In the genomic region with DNA sequence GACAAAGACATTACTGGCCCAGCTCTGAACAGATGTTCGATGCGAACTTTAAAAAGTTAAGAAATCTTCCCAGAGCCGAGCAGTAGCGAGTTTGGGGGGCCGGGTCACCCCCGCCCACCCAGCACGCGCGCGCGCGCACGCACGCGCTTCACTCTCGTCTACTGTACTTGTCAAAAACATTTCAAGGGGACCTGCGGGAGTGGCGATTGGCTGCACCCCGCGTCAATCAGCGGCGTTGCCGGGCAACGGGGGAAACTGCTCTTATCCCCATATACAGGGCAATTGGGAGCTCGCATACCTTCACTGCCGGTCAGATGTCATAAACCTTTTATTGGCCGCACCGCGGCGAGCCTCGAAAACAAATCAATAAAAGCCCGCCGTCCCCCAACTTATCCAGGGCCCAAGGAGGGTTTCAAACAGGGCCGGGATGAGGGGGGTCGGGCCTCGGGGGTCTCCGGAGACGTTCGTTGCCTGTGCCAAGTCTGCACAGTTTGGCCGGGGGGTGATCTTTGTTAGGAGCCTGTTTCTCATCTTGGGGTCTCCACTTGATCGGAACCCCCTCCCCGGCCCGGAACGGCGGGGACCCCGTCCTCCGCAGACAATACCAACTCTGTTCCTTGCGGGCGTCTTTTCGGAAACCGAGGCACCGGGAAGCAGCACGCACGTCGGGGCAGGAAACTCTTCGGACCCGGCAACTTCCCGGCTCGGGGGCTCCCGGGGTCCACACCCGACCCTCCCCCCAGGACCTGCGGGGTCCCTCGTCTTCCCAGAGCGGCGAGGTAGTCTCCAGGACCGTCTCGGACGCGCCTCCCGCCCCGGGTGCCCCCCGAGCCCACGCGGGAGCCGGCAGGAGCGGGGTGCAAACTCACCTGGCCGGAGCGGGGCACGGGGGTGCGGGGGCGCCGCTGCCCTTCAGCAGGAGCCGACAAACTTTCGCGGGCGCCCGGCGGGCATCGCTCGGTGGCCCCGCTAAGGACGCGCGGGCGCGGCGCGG, we compare ENCODE assay signal across 8 cellular contexts. TPM values are rescaled to one million over a fixed set of nuclear protein-coding genes. Genes with fewer than 3 reads are reported as not detected.
DNase-seq lines count a peak whose midpoint lies in the region; ATAC-seq, FAIRE-seq and TF ChIP-seq lines count a peak whose summit lies in the region.

No MANE protein-coding gene starts in this region.

- H3K27me3 Mint-ChIP-seq in naive B cell, result no peaks in the 10 kb centered on the region

- no peak overlapping the region for H2AFZ ChIP-seq in fibroblast of lung (ENCODE audit: low read length)

- no peaks in the 10 kb centered on the region for H3K79me2 ChIP-seq in fibroblast of lung (ENCODE audit: control insufficient read depth, insufficient read depth, low read length)

- H3K27me3 ChIP-seq in fibroblast of lung (ENCODE audit: control insufficient read depth, insufficient read depth, low read length), result no peaks in the 10 kb centered on the region

- H3K36me3 ChIP-seq in fibroblast of lung (ENCODE audit: control insufficient read depth, insufficient read depth, low read length), result no peaks in the 10 kb centered on the region

- peaks cover 8% of the 10 kb centered on the region for H3K4me1 ChIP-seq in fibroblast of lung (ENCODE audit: control insufficient read depth, extremely low read depth, insufficient read depth, low read length)

- no peaks in the 10 kb centered on the region for H3K9me3 ChIP-seq in fibroblast of lung (ENCODE audit: control insufficient read depth, insufficient read depth, low read depth, low read length)

- DNase-seq in DMS53 (lab: John Stamatoyannopoulos, UW) (peak; percentile 94), KG1 (lab: John Stamatoyannopoulos, UW) (peak; percentile 94), RCC 7860 (ENCODE audit: low spot score) (peak; percentile 82), fibroblast of lung (ENCODE audit: low read depth in 2 of 2) (peak; percentile 98 to 99), naive B cell (peak; percentile 99)
- peak; percentile 97 to 99 for DNase-seq in activated T-helper 1 cell treated with anti-CD3 and anti-CD28 coated beads, Interleukin-2, amount 50 U/mL, for 16 hours (ENCODE audit: low read depth in 1 of 2, low spot score in 1 of 2)
- DNase-seq in stimulated activated effector memory CD8-positive, alpha-beta T cell treated with anti-CD3 and anti-CD28 coated beads, Interleukin-12 subunit alpha, Interleukin-12 subunit beta, amount 100 ng/mL, for 72 hours (ENCODE audit: low spot score in 2 of 2), result peak; percentile 99 to 100

- peak; percentile 74 for ATAC-seq in GM21737 (IDR thresholded peaks at IDR 0.05; ENCODE audit: unreplicated experiment)
- peak; percentile 74 to 77 for ATAC-seq in naive B cell (ENCODE audit: low read depth in 2 of 2)
- peak; percentile 88 for ATAC-seq in stimulated activated effector memory CD8-positive, alpha-beta T cell treated with anti-CD3 and anti-CD28 coated beads, Interleukin-12 subunit alpha, Interleukin-12 subunit beta, amount 100 ng/mL, for 72 hours

- peak overlapping the region; percentile 86 for H3K27ac ChIP-seq in fibroblast of lung (ENCODE audit: insufficient read depth, low read length)

- H3K27ac Mint-ChIP-seq in naive B cell, result peak overlapping the region; percentile 88 to 99 (median 97)
- H3K27ac Mint-ChIP-seq in stimulated activated effector memory CD8-positive, alpha-beta T cell treated with anti-CD3 and anti-CD28 coated beads, Interleukin-12 subunit alpha, Interleukin-12 subunit beta, amount 100 ng/mL, for 72 hours, result peak overlapping the region; percentile 97

- peak overlapping the region; percentile 33 for H3K4me2 ChIP-seq in fibroblast of lung (ENCODE audit: extremely low read depth, insufficient read depth, low read length)

- H3K36me3 Mint-ChIP-seq in naive B cell, result peaks cover 0 to 15% of the 10 kb centered on the region in 2 donors
- H3K36me3 Mint-ChIP-seq in stimulated activated effector memory CD8-positive, alpha-beta T cell treated with anti-CD3 and anti-CD28 coated beads, Interleukin-12 subunit alpha, Interleukin-12 subunit beta, amount 100 ng/mL, for 72 hours, result peaks cover 46% of the 10 kb centered on the region

- no peak for TF ChIP-seq CTCF in fibroblast of lung (conservative IDR thresholded peaks at IDR 0.05 in 1 of 2, IDR thresholded peaks at IDR 0.05 in 1 of 2; ENCODE audit: low read depth in 1 of 2, low read length in 2 of 2)

- no peaks in the 10 kb centered on the region for H3K9me3 Mint-ChIP-seq in naive B cell
- no peaks in the 10 kb centered on the region for H3K9me3 Mint-ChIP-seq in stimulated activated effector memory CD8-positive, alpha-beta T cell treated with anti-CD3 and anti-CD28 coated beads, Interleukin-12 subunit alpha, Interleukin-12 subunit beta, amount 100 ng/mL, for 72 hours

- peaks cover 36 to 71% (median 47%) of the 10 kb centered on the region in 3 donors for H3K4me1 Mint-ChIP-seq in naive B cell
- peaks cover 60% of the 10 kb centered on the region for H3K4me1 Mint-ChIP-seq in stimulated activated effector memory CD8-positive, alpha-beta T cell treated with anti-CD3 and anti-CD28 coated beads, Interleukin-12 subunit alpha, Interleukin-12 subunit beta, amount 100 ng/mL, for 72 hours

- H4K20me1 ChIP-seq in fibroblast of lung (ENCODE audit: control insufficient read depth, extremely low read depth, insufficient read depth, low read length), result no peaks in the 10 kb centered on the region

- peak overlapping the region; percentile 96 to 99 (median 98) for H3K4me3 Mint-ChIP-seq in naive B cell
- H3K4me3 Mint-ChIP-seq in stimulated activated effector memory CD8-positive, alpha-beta T cell treated with anti-CD3 and anti-CD28 coated beads, Interleukin-12 subunit alpha, Interleukin-12 subunit beta, amount 100 ng/mL, for 72 hours, result peak overlapping the region; percentile 95

- peak overlapping the region; percentile 95 for H3K9ac ChIP-seq in fibroblast of lung (ENCODE audit: insufficient read depth, low read length)

- no peak for FAIRE-seq in RCC 7860 (lab: Jason Lieb, UNC)

- H3K4me3 ChIP-seq in fibroblast of lung (replicated peaks in 1 of 4; ENCODE audit: control extremely low read depth in 1 of 4, insufficient read depth in 1 of 4, low read depth in 3 of 4, low read length in 4 of 4), result peak overlapping the region; percentile 74 to 91 (median 84)

RNA-seq across cellular contexts. Expression of a gene that starts 0.7 kb away (rescaled TPM):
- 27.5 and 27.9 TPM in 2 replicates for total RNA-seq in fibroblast of lung
- polyA plus RNA-seq in fibroblast of lung, result 22.5 and 33.3 TPM in 2 replicates
- polyA plus RNA-seq in fibroblast of lung (2012), result 14.4 and 26.1 TPM in 2 replicates
- polyA minus RNA-seq in fibroblast of lung (ENCODE audit: low replicate concordance), result 118 and 136 TPM in 2 replicates
- polyA plus RNA-seq in naive B cell (ENCODE audit: low read depth in 6 of 6), result 10 to 100 TPM; 47.8 to 77.5 (median 58.7) TPM

Comparison
In these comparisons a context has a peak if more than half of its experiments do, and no peak if none do; other contexts are left out.
1. Peak in every context shown above with its lines: DNase-seq, ATAC-seq, H3K4me3 ChIP-seq and H3K27ac ChIP-seq.